ENCODE assay signal across 8 cellular contexts in genomic region chr15:97904196-97904572, GRCh38. TPM values are rescaled to one million over a fixed set of nuclear protein-coding genes. Genes with fewer than 3 reads are reported as not detected.
DNase-seq lines count a peak whose midpoint lies in the region; ATAC-seq, FAIRE-seq and TF ChIP-seq lines count a peak whose summit lies in the region.

No MANE protein-coding gene starts in this region.

- peak overlapping the region; percentile 72 for H2AFZ ChIP-seq in K562 (ENCODE audit: low read depth, low read length)

- H3K36me3 ChIP-seq in BLaER1 (no peaks in the 10 kb centered on the region), K562 (ENCODE audit: control insufficient read depth, insufficient read depth, low read length) (no peaks in the 10 kb centered on the region), small intestine (ENCODE audit: control insufficient read depth in 2 of 2, insufficient read depth in 2 of 2, low read length in 2 of 2) (no peaks in the 10 kb centered on the region)

- H3K9me1 ChIP-seq in K562 (ENCODE audit: control insufficient read depth, insufficient read depth, low read length) = no peaks in the 10 kb centered on the region

- H3K4me1 ChIP-seq in BLaER1 (peaks cover 9% of the 10 kb centered on the region; the same call in 1 of the 2 replicates), K562 (replicated peaks in 1 of 2; ENCODE audit: control insufficient read depth in 2 of 2, insufficient read depth in 2 of 2, low read length in 2 of 2) (peaks cover 0 to 4% of the 10 kb centered on the region in 2 experiments; a peak in 1 of 5 replicates), small intestine (ENCODE audit: control insufficient read depth in 2 of 2, insufficient read depth in 1 of 2, low read depth in 1 of 2, low read length in 1 of 2) (no peaks in the 10 kb centered on the region)

- ATAC-seq in K562 (peak; percentile 99), HG02885 (IDR thresholded peaks at IDR 0.05; ENCODE audit: poor library complexity, unreplicated experiment) (no peak), GM21723 (IDR thresholded peaks at IDR 0.05; ENCODE audit: unreplicated experiment) (no peak)

- under 1% methylated on average over 22 of the region's 22 CpGs for WGBS in K562 (ENCODE audit: insufficient coverage, low coverage, missing lambda C conversion rate)
- 0 to 3% (median 1%) methylated on average over 12 to 22 of the region's 22 CpGs for WGBS in small intestine, 3 donors

- H3K9ac ChIP-seq in BLaER1 = no peak overlapping the region
- H3K9ac ChIP-seq in K562 (ENCODE audit: insufficient read depth in 1 of 2, low read depth in 2 of 2, low read length in 2 of 2) = no peak overlapping the region

- H3K4me3 ChIP-seq in BLaER1 = no peak overlapping the region
- H3K4me3 ChIP-seq in K562 = no peak overlapping the region
- no peak overlapping the region for H3K4me3 ChIP-seq in small intestine (ENCODE audit: low read depth in 1 of 2, low read length in 2 of 2)

- no peaks in the 10 kb centered on the region for H3K79me2 ChIP-seq in K562 (ENCODE audit: control insufficient read depth, insufficient read depth, low read length)

- BruUV-seq in K562 (replicated peaks; lab: Mats Ljungman, UMichigan) = no TSS peak

- H3K27ac ChIP-seq in BLaER1 (no peak overlapping the region), K562 (ENCODE audit: extremely low read depth, low read depth, low read length) (no peak overlapping the region), small intestine (ENCODE audit: low read depth in 1 of 2, low read length in 1 of 2) (no peak overlapping the region)

- H3K4me2 ChIP-seq in BLaER1 = peak overlapping the region; percentile 44
- H3K4me2 ChIP-seq in K562 (ENCODE audit: insufficient read depth, low read length) = peak overlapping the region; percentile 39

- TF ChIP-seq EP300 in K562 (IDR thresholded peaks at IDR 0.05; ENCODE audit: low read length) = no peak

- DNase-seq in H4 (ENCODE audit: low spot score) = peak; percentile 30
- peak; percentile 75 for DNase-seq in NCI-H748 (lab: John Stamatoyannopoulos, UW; ENCODE audit: unreplicated experiment)
- peak; percentile 58 to 77 (median 68) for DNase-seq in K562 (ENCODE audit: extremely low read depth in 1 of 4, low spot score in 3 of 4)
- peak; percentile 48 for DNase-seq in iPS DF 19.7 (ENCODE audit: low read depth, low spot score)
- DNase-seq in small intestine = peak; percentile 69

- H4K20me1 ChIP-seq in BLaER1 (no peaks in the 10 kb centered on the region), K562 (replicated peaks; ENCODE audit: control insufficient read depth, insufficient read depth, low read length) (no peaks in the 10 kb centered on the region)

- CTCF ChIA-PET in K562 (lab: Yijun Ruan, JAX; ENCODE audit: low intra/inter-chr PET ratio) = interaction anchor here (0.8 to 3.3 kb wide), 3 partner anchors 182 to 274 kb away, joined by 3 to 17 read pairs (median 4); no protein-coding TSS in a partner anchor

- TF ChIP-seq CTCF in K562 (IDR thresholded peaks at IDR 0.05 in 2 of 3, conservative IDR thresholded peaks at IDR 0.05 in 1 of 3; ENCODE audit: insufficient read depth in 2 of 3, low read depth in 1 of 3, low read length in 3 of 3) = peak; percentile 79 to 92 (median 88)

- POLR2A ChIA-PET in K562 (lab: Yijun Ruan, JAX) = no interaction called here

- peak; percentile 76 to 91 for TF ChIP-seq RAD21 in K562 (CRISPR knock-in tag; conservative IDR thresholded peaks at IDR 0.05 in 1 of 2, IDR thresholded peaks at IDR 0.05 in 1 of 2)

- H3K27me3 ChIP-seq in BLaER1 (no peaks in the 10 kb centered on the region), K562 (ENCODE audit: control insufficient read depth in 2 of 2, insufficient read depth in 2 of 2, low read length in 2 of 2) (peaks cover 19 to 25% of the 10 kb centered on the region in 2 experiments; a peak in 4 of 5 replicates), small intestine (ENCODE audit: control insufficient read depth in 2 of 2, insufficient read depth in 2 of 2, low read length in 2 of 2) (no peaks in the 10 kb centered on the region)

- peak; percentile 49 for FAIRE-seq in K562 (lab: Jason Lieb, UNC)
- no peak for FAIRE-seq in small intestine (lab: Jason Lieb, UNC)

- intact Hi-C loops in K562 (cut with micrococcal nuclease) = loop anchor here (1.0 to 10.0 kb wide), 3 partner anchors 91 to 391 kb away; no protein-coding TSS in a partner anchor

- in situ Hi-C loops in K562 (cut with MboI) = loop anchor here (10.0 to 25.0 kb wide), 3 partner anchors 181 to 383 kb away; no protein-coding TSS in a partner anchor

- no peaks in the 10 kb centered on the region for H3K9me3 ChIP-seq in BLaER1
- H3K9me3 ChIP-seq in K562 (replicated peaks; ENCODE audit: control insufficient read depth, insufficient read depth, low read depth, low read length) = no peaks in the 10 kb centered on the region
- no peaks in the 10 kb centered on the region for H3K9me3 ChIP-seq in small intestine (ENCODE audit: control insufficient read depth, low read depth)

- TF ChIP-seq POLR2A in K562 (conservative IDR thresholded peaks at IDR 0.05) = no peak

TF ChIP-seq in K562, 482 proteins besides CTCF, POLR2A, EP300 and RAD21:
- peak in 1 of 2 experiments; percentile 92; a peak in 2 of 4 replicates for TF ChIP-seq UBTF (IDR thresholded peaks at IDR 0.05; ENCODE audit: borderline replicate concordance in 1 of 2, low read depth in 2 of 2, low read length in 2 of 2)
- no peak for TF ChIP-seq TFAM (CRISPR knock-in tag; conservative IDR thresholded peaks at IDR 0.05)
- peak; percentile 64 for TF ChIP-seq RB1 (IDR thresholded peaks at IDR 0.05; ENCODE audit: low read depth)
- TF ChIP-seq STAG1 (CRISPR knock-in tag; IDR thresholded peaks at IDR 0.05; ENCODE audit: borderline replicate concordance) = peak; percentile 44; the same call in 1 of the 2 replicates
- TF ChIP-seq ZBTB17 (CRISPR knock-in tag; IDR thresholded peaks at IDR 0.05) = no peak
- no peak for TF ChIP-seq ZNF778 (CRISPR knock-in tag; IDR thresholded peaks at IDR 0.05)
- 0 out of 2 replicates have a peak, but pooled peaks have one; percentile 6 for TF ChIP-seq EHMT2 (IDR thresholded peaks at IDR 0.05)
- peak in 1 of 2 experiments; percentile 66; a peak in 2 of 4 replicates for TF ChIP-seq MAZ (CRISPR knock-in tag; conservative IDR thresholded peaks at IDR 0.05 in 1 of 2, IDR thresholded peaks at IDR 0.05 in 1 of 2)
- peak; percentile 25 to 39; a peak in 1 of 4 replicates for TF ChIP-seq NRF1 (conservative IDR thresholded peaks at IDR 0.05 in 1 of 2, IDR thresholded peaks at IDR 0.05 in 1 of 2)
- TF ChIP-seq SMC3 (conservative IDR thresholded peaks at IDR 0.05; ENCODE audit: insufficient read depth, low read depth, low read length) = peak; percentile 76

RNA-seq across cellular contexts. Expression of gene ARRDC4, which starts 56.3 kb away (rescaled TPM):
- total RNA-seq in H4 (2014; rRNA removed; shearing (Covaris generic)) = 6.3 and 6.9 TPM in 2 replicates
- total RNA-seq in K562 (2011; cell fraction: chromatin; rRNA removed; ENCODE audit: low replicate concordance) = 6.3 and 18.9 TPM in 2 replicates
- total RNA-seq in K562 (2011; cell fraction: nucleolus; rRNA removed) = 4.2 and 5.5 TPM in 2 replicates
- total RNA-seq in K562 (2011; cell fraction: nucleoplasm; rRNA removed) = 9.4 and 9.5 TPM in 2 replicates
- total RNA-seq in K562 (2014; rRNA removed) (12.0 and 12.8 TPM in 2 replicates), K562 (2014; rRNA removed; fragmentation: Illumina TruSeq; extraction: Trizol) (15.8 and 21.2 TPM in 2 replicates), K562 (2015; rRNA removed; fragmentation: Illumina TruSeq; extraction: Trizol) (13.5 and 16.1 TPM in 2 replicates), K562 (2021) (11.4 and 15.8 TPM in 2 replicates)
- polyA plus RNA-seq in K562 (2011; rRNA removed) (9.0 and 13.7 TPM in 2 replicates), K562 (2014; fragmentation: Illumina TruSeq; extraction: Trizol) (14.9 and 15.5 TPM in 2 replicates), K562 (2014; fragmentation: Nextera tagmentation; extraction: Ambion mirVana) (1 to 10 TPM; 4.3 to 4.8 TPM), K562 (2014; rRNA removed) (14.4 and 15.0 TPM in 2 replicates), small intestine (10 to 100 TPM; 18.9 to 35.2 (median 26.2) TPM)
- polyA plus RNA-seq in K562 (2011; cell fraction: cytosol; rRNA removed) = 5.5 and 6.0 TPM in 2 replicates
- polyA plus RNA-seq in K562 (2011; cell fraction: nucleus; rRNA removed) = 10.7 and 12.0 TPM in 2 replicates
- 13.4 and 28.2 TPM in 2 replicates for polyA plus RNA-seq in K562 (2012)
- 8.7 and 10.8 TPM in 2 replicates for polyA minus RNA-seq in K562 (2011; rRNA and poly(A)+ RNA removed)
- 4.1 and 5.2 TPM in 2 replicates for polyA minus RNA-seq in K562 (2011; cell fraction: cytosol; rRNA and poly(A)+ RNA removed)
- polyA minus RNA-seq in K562 (2011; cell fraction: nucleus; rRNA and poly(A)+ RNA removed) = 5.5 and 7.9 TPM in 2 replicates
